In the genomic region with DNA sequence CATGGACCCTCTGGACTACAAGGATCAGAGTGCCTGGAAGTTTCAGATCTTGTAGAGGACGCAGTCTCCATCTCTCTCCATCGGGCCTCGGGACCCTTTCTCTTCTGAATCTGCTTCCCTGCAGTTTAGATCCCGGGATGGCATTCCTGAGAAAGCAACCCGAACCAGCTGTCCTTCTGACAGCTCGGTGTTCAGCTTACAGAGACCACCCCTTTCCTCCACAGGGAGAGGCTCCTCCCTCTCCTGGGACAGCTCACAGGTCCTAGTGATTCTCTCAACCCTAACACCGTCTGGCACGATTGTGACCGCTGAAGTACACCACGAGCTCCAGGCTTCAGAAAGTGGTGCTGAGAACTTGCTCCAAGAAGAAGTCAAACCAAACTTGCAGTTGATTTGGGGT, we compare ENCODE assay signal across 27 cellular contexts. TPM values are rescaled to one million over a fixed set of nuclear protein-coding genes. Genes with fewer than 3 reads are reported as not detected.
DNase-seq lines count a peak whose midpoint lies in the region; ATAC-seq and TF ChIP-seq lines count a peak whose summit lies in the region.
"Had no signal": no experiment of that assay in that cellular context is flagged by ENCODE, and none has a peak within 500 bp of the region (broad histone marks: within the 10 kb centered on the region; RNA-seq: fewer than 3 reads in every experiment).

No MANE protein-coding gene starts in this region.

- no peaks in the 10 kb centered on the region for H3K9me3 Mint-ChIP-seq in H9
- H3K9me3 Mint-ChIP-seq in WTC11: no peaks in the 10 kb centered on the region
- H3K9me3 Mint-ChIP-seq in activated T-helper 1 cell treated with anti-CD3 and anti-CD28 coated beads, Interleukin-12 subunit alpha, Interleukin-12 subunit beta, Interleukin-2, Interleukin-4 antibody, amounts not matched to agents 30 ng/mL and 10 ng/mL and 1 ng/mL, durations not matched to agents 14 hours and 24 hours and 36 hours: no peaks in the 10 kb centered on the region
- H3K9me3 Mint-ChIP-seq: activated naive CD8-positive, alpha-beta T cell treated with anti-CD3 and anti-CD28 coated beads, Interleukin-2, amount 50 U/mL, for 24 hours; CD14-positive monocyte had no signal

- no peaks in the 10 kb centered on the region for H3K4me1 ChIP-seq in H9 (ENCODE audit: insufficient read depth, low read length)
- peaks cover 3 to 14% of the 10 kb centered on the region in 2 donors for H3K4me1 ChIP-seq in neuronal stem cell (ENCODE audit: control insufficient read depth in 2 of 2, insufficient read depth in 1 of 2, low read depth in 1 of 2, low read length in 2 of 2)
- H3K4me1 ChIP-seq: spleen, testis had no signal

- no peak overlapping the region for H4K5ac ChIP-seq in H9 (ENCODE audit: insufficient read length, low read depth, low read length)

- TF ChIP-seq CTCF in H9 (conservative IDR thresholded peaks at IDR 0.05) (no peak), WTC11 (IDR thresholded peaks at IDR 0.05) (no peak)

- no peak overlapping the region for H3K9ac ChIP-seq in H9 (ENCODE audit: extremely low read depth, insufficient read length, low read length)
- H3K9ac ChIP-seq in neuronal stem cell (ENCODE audit: low read depth, low read length, poor library complexity): no peak overlapping the region

- H3K36me3 Mint-ChIP-seq in H9 (ENCODE audit: insufficient read depth in 1 of 3, low read depth in 3 of 3) (no peaks in the 10 kb centered on the region), WTC11 (no peaks in the 10 kb centered on the region)
- no peaks in the 10 kb centered on the region for H3K36me3 Mint-ChIP-seq in activated T-helper 1 cell treated with anti-CD3 and anti-CD28 coated beads, Interleukin-12 subunit alpha, Interleukin-12 subunit beta, Interleukin-2, Interleukin-4 antibody, amounts not matched to agents 30 ng/mL and 10 ng/mL and 1 ng/mL, durations not matched to agents 14 hours and 24 hours and 36 hours (ENCODE audit: low read depth)
- H3K36me3 Mint-ChIP-seq: brain, CD14-positive monocyte had no signal

- H3K23ac ChIP-seq in H9 (ENCODE audit: insufficient read length, low read depth, low read length) (no peak overlapping the region), neuronal stem cell (ENCODE audit: low read depth, low read length, poor library complexity) (no peak overlapping the region)

- H4K91ac ChIP-seq in H9 (ENCODE audit: insufficient read length, low read depth, low read length): no peak overlapping the region
- no peak overlapping the region for H4K91ac ChIP-seq in neuronal stem cell (ENCODE audit: low read depth, low read length, poor library complexity)

- intact Hi-C loops in activated T-helper 1 cell treated with anti-CD3 and anti-CD28 coated beads, Interleukin-12 subunit alpha, Interleukin-12 subunit beta, Interleukin-2, Interleukin-4 antibody, amounts not matched to agents 30 ng/mL and 10 ng/mL and 1 ng/mL, durations not matched to agents 14 hours and 24 hours and 36 hours (cut with micrococcal nuclease): no loop called here

- peak overlapping the region in 1 of 2 experiments; percentile 33; a peak in 2 of 5 replicates for H3K4me3 Mint-ChIP-seq in H9
- peak overlapping the region; percentile 33; the same call in 1 of the 2 replicates for H3K4me3 Mint-ChIP-seq in WTC11
- no peak overlapping the region for H3K4me3 Mint-ChIP-seq in activated T-helper 1 cell treated with anti-CD3 and anti-CD28 coated beads, Interleukin-12 subunit alpha, Interleukin-12 subunit beta, Interleukin-2, Interleukin-4 antibody, amounts not matched to agents 30 ng/mL and 10 ng/mL and 1 ng/mL, durations not matched to agents 14 hours and 24 hours and 36 hours
- H3K4me3 Mint-ChIP-seq: activated naive CD8-positive, alpha-beta T cell treated with anti-CD3 and anti-CD28 coated beads, Interleukin-2, amount 50 U/mL, for 24 hours; CD14-positive monocyte had no signal

- H2AFZ ChIP-seq in H9 (ENCODE audit: low read length) (no peak overlapping the region), neuronal stem cell (ENCODE audit: low read length) (peak overlapping the region; percentile 62)

- H3K18ac ChIP-seq in H9 (ENCODE audit: insufficient read length, low read depth, low read length): no peak overlapping the region
- peak overlapping the region; percentile 94 for H3K18ac ChIP-seq in neuronal stem cell (ENCODE audit: low read length)

- peak; percentile 97 for ATAC-seq in WTC11
- ATAC-seq in HG02642 (IDR thresholded peaks at IDR 0.05; ENCODE audit: poor library complexity, unreplicated experiment): no peak
- ATAC-seq: activated naive CD8-positive, alpha-beta T cell treated with anti-CD3 and anti-CD28 coated beads, Interleukin-2, amount 50 U/mL, for 24 hours; HCT116; left ventricle myocardium superior had no signal

- no peaks in the 10 kb centered on the region; the same call in 1 of the 2 replicates for H3K27me3 Mint-ChIP-seq in H9 (ENCODE audit: low read depth)
- no peaks in the 10 kb centered on the region; the same call in 1 of the 2 replicates for H3K27me3 Mint-ChIP-seq in WTC11 (ENCODE audit: low read depth)
- H3K27me3 Mint-ChIP-seq in activated T-helper 1 cell treated with anti-CD3 and anti-CD28 coated beads, Interleukin-12 subunit alpha, Interleukin-12 subunit beta, Interleukin-2, Interleukin-4 antibody, amounts not matched to agents 30 ng/mL and 10 ng/mL and 1 ng/mL, durations not matched to agents 14 hours and 24 hours and 36 hours (ENCODE audit: insufficient read depth): peaks cover 3% of the 10 kb centered on the region
- H3K27me3 Mint-ChIP-seq: brain had no signal

- H3K4me1 Mint-ChIP-seq in H9 (peaks cover 19 to 22% of the 10 kb centered on the region in 2 experiments), WTC11 (peaks cover 26% of the 10 kb centered on the region)
- no peaks in the 10 kb centered on the region for H3K4me1 Mint-ChIP-seq in activated T-helper 1 cell treated with anti-CD3 and anti-CD28 coated beads, Interleukin-12 subunit alpha, Interleukin-12 subunit beta, Interleukin-2, Interleukin-4 antibody, amounts not matched to agents 30 ng/mL and 10 ng/mL and 1 ng/mL, durations not matched to agents 14 hours and 24 hours and 36 hours (ENCODE audit: low read depth)
- H3K4me1 Mint-ChIP-seq: activated naive CD8-positive, alpha-beta T cell treated with anti-CD3 and anti-CD28 coated beads, Interleukin-2, amount 50 U/mL, for 24 hours had no signal

- H2BK5ac ChIP-seq in H9 (ENCODE audit: insufficient read length, low read length): no peak overlapping the region
- peak overlapping the region; percentile 43 for H2BK5ac ChIP-seq in neuronal stem cell (ENCODE audit: low read length)

- no peak overlapping the region for H2BK20ac ChIP-seq in H9 (ENCODE audit: low read depth, low read length, poor library complexity, severe bottlenecking)

- H3K79me1 ChIP-seq in H9 (ENCODE audit: insufficient read depth, low read depth, low read length, poor library complexity, severe bottlenecking) (no peaks in the 10 kb centered on the region), neuronal stem cell (ENCODE audit: low read depth, low read length) (no peaks in the 10 kb centered on the region)

- no peak overlapping the region for H3K4ac ChIP-seq in H9 (ENCODE audit: low read depth, low read length)
- no peak overlapping the region for H3K4ac ChIP-seq in neuronal stem cell (ENCODE audit: low read length)

- POLR2A ChIA-PET in WTC11 (lab: Charles Lee): interaction anchor here (0.5 to 1.3 kb wide), 2 partner anchors 10 to 230 kb away, joined by 5 to 8 read pairs; no protein-coding TSS in a partner anchor
- POLR2A ChIA-PET in HEK293T (lab: Yijun Ruan, JAX): no interaction called here

- CTCF ChIA-PET in WTC11 (lab: Charles Lee): interaction anchor here (0.6 to 1.8 kb wide), 15 partner anchors 9 to 433 kb away, joined by 3 to 50 read pairs (median 5); a partner anchor contains a TSS
- CTCF ChIA-PET in HEK293T (lab: Yijun Ruan, JAX): interaction anchor here (1.5 kb wide), 1 partner anchor 9 kb away, joined by 6 read pairs; no protein-coding TSS in a partner anchor

- H3K27me3 ChIP-seq in H9 (ENCODE audit: insufficient read depth, low read length) (no peaks in the 10 kb centered on the region), neuronal stem cell (ENCODE audit: control insufficient read depth in 3 of 3, insufficient read depth in 3 of 3, low read depth in 1 of 3, low read length in 3 of 3) (peaks cover 0 to 16% (median 0%) of the 10 kb centered on the region in 3 experiments)
- H3K27me3 ChIP-seq: testis had no signal

- H3K27ac Mint-ChIP-seq in H9 (peak overlapping the region; percentile 56 to 75 (median 61); a peak in 4 of 7 replicates), WTC11 (peak overlapping the region; percentile 92)
- H3K27ac Mint-ChIP-seq in activated T-helper 1 cell treated with anti-CD3 and anti-CD28 coated beads, Interleukin-12 subunit alpha, Interleukin-12 subunit beta, Interleukin-2, Interleukin-4 antibody, amounts not matched to agents 30 ng/mL and 10 ng/mL and 1 ng/mL, durations not matched to agents 14 hours and 24 hours and 36 hours: no peak overlapping the region
- H3K27ac Mint-ChIP-seq: activated naive CD8-positive, alpha-beta T cell treated with anti-CD3 and anti-CD28 coated beads, Interleukin-2, amount 50 U/mL, for 24 hours; CD14-positive monocyte had no signal

- no peaks in the 10 kb centered on the region for H3K79me2 ChIP-seq in H9 (ENCODE audit: insufficient read depth, low read length)

- H4K20me1 ChIP-seq in H9 (ENCODE audit: control insufficient read depth, insufficient read depth, insufficient read length): no peaks in the 10 kb centered on the region

- H2BK120ac ChIP-seq in H9 (ENCODE audit: low read depth, low read length, poor library complexity, severe bottlenecking) (no peak overlapping the region), neuronal stem cell (ENCODE audit: low read depth, low read length) (peak overlapping the region; percentile 34)

- H3K4me3 ChIP-seq in neuronal stem cell (ENCODE audit: low read length in 2 of 2): no peak overlapping the region
- H3K4me3 ChIP-seq: coronary artery, spleen, testis had no signal

- no peak overlapping the region for H3K4me2 ChIP-seq in H9 (ENCODE audit: insufficient read depth, insufficient read length, low read length)
- peak overlapping the region; percentile 46 for H3K4me2 ChIP-seq in neuronal stem cell (ENCODE audit: insufficient read depth, low read length, poor library complexity, severe bottlenecking)

- H2BK12ac ChIP-seq in H9 (ENCODE audit: insufficient read length, low read depth, low read length): no peak overlapping the region
- no peak overlapping the region for H2BK12ac ChIP-seq in neuronal stem cell (ENCODE audit: low read length)

- H4K8ac ChIP-seq in H9 (replicated peaks; ENCODE audit: insufficient read length, low read depth, low read length): no peak overlapping the region
- H4K8ac ChIP-seq in neuronal stem cell (ENCODE audit: low read depth, low read length): no peak overlapping the region

- no peaks in the 10 kb centered on the region for H3K23me2 ChIP-seq in H9 (ENCODE audit: insufficient read length, low read depth, low read length, poor library complexity, severe bottlenecking)

- H2BK15ac ChIP-seq in H9 (ENCODE audit: low read depth, low read length) (no peak overlapping the region), neuronal stem cell (ENCODE audit: low read length) (peak overlapping the region; percentile 42)

- WGBS in H9 (ENCODE audit: extremely low coverage, insufficient read length, low lambda C conversion rate): no CpG with 5 or more reads among the region's 10 CpGs
- no CpG with 5 or more reads among the region's 10 CpGs for WGBS in neuronal stem cell (ENCODE audit: extremely low coverage in 2 of 2, insufficient read length in 2 of 2, insufficient replicate concordance in 1 of 2), 2 donors

- H3K56ac ChIP-seq in H9 (ENCODE audit: insufficient read length, low read depth, low read length): no peak overlapping the region

- H3K9me3 ChIP-seq in H9 (ENCODE audit: control insufficient read depth, low read depth, low read length) (no peaks in the 10 kb centered on the region), neuronal stem cell (replicated peaks in 1 of 2; ENCODE audit: control insufficient read depth in 2 of 2, insufficient read depth in 1 of 2, low read depth in 1 of 2, low read length in 2 of 2) (no peaks in the 10 kb centered on the region)
- H3K9me3 ChIP-seq: spleen, testis had no signal

- H3K14ac ChIP-seq in H9 (ENCODE audit: insufficient read depth, low read length): no peak overlapping the region
- H3K14ac ChIP-seq in neuronal stem cell (ENCODE audit: low read length): no peak overlapping the region

- H3T11ph ChIP-seq in H9 (ENCODE audit: low read length): no peak overlapping the region

- H3K27ac ChIP-seq in H9 (ENCODE audit: insufficient read length, low read depth, low read length) (no peak overlapping the region), neuronal stem cell (replicated peaks; ENCODE audit: low read length) (peak overlapping the region; percentile 55)
- H3K27ac ChIP-seq: coronary artery, spleen, testis had no signal

- peak; percentile 70 for DNase-seq in H9
- DNase-seq in WTC11 (ENCODE audit: low spot score): peak; percentile 56
- peak; percentile 13 for DNase-seq in iris pigment epithelial cell (ENCODE audit: low read depth)
- no peak for DNase-seq in neuronal stem cell (ENCODE audit: low spot score)
- no peak for DNase-seq in activated T-helper 1 cell treated with anti-CD3 and anti-CD28 coated beads, Interleukin-12 subunit alpha, Interleukin-12 subunit beta, Interleukin-2, Interleukin-4 antibody, amounts not matched to agents 30 ng/mL and 10 ng/mL and 1 ng/mL, durations not matched to agents 14 hours and 24 hours and 36 hours (ENCODE audit: low spot score)
- no peak for DNase-seq in HEK293T (ENCODE audit: extremely low spot score)
- no peak for DNase-seq in NCI-H345 treated with DMSO at 0.1 percent for 48 hours (lab: John Stamatoyannopoulos, UW; ENCODE audit: unreplicated experiment)
- DNase-seq: activated CD4-positive, alpha-beta T cell treated with anti-CD3 and anti-CD28 coated beads, Interleukin-2, amount 50 U/mL, for 48 hours; activated CD8-positive, alpha-beta memory T cell treated with anti-CD3 and anti-CD28 coated beads, Interleukin-2, amount 50 U/mL, for 48 hours; activated effector memory CD4-positive, alpha-beta T cell treated with Interleukin-2 at 50 U/mL for 16 hours; activated naive CD8-positive, alpha-beta T cell treated with anti-CD3 and anti-CD28 coated beads, Interleukin-2, amount 50 U/mL, for 24 hours; Karpas-422; left ventricle myocardium superior; NCI-H187 treated with DMSO at 0.1 percent for 48 hours; NCI-H345; spleen; stimulated activated CD4-positive, alpha-beta T cell treated with anti-CD3 and anti-CD28 coated beads, Interleukin-4, amount 100 ng/mL, for 1 hour; stimulated activated naive CD4-positive, alpha-beta T cell; testis had no signal

- no peaks in the 10 kb centered on the region for H3K36me3 ChIP-seq in neuronal stem cell (replicated peaks in 1 of 2; ENCODE audit: control insufficient read depth in 2 of 2, insufficient read depth in 2 of 2, low read length in 2 of 2)
- H3K36me3 ChIP-seq: spleen had no signal

- H2AK5ac ChIP-seq in H9 (ENCODE audit: insufficient read length, low read length): no peak overlapping the region
- H2AK5ac ChIP-seq in neuronal stem cell (ENCODE audit: low read depth, low read length): peak overlapping the region; percentile 46

RNA-seq across cellular contexts. Expression of a gene that starts 18.2 kb away (rescaled TPM):
- total RNA-seq in H9 (2021) (0.13 and 0.15 TPM in 2 replicates), WTC11 (2021) (0.17 to 0.53 TPM (median 0.25 TPM) in 3 replicates)
- polyA plus RNA-seq in neuronal stem cell (2013, experiment 1 of 2): 0.14 TPM
- polyA plus RNA-seq in neuronal stem cell (2013, experiment 2 of 2): 0.08 TPM
- not detected in 2 replicates for total RNA-seq in activated T-helper 1 cell treated with anti-CD3 and anti-CD28 coated beads, Interleukin-12 subunit alpha, Interleukin-12 subunit beta, Interleukin-2, Interleukin-4 antibody, amounts not matched to agents 30 ng/mL and 10 ng/mL and 1 ng/mL, durations not matched to agents 14 hours and 24 hours and 36 hours
- total RNA-seq: HT1080; left ventricle myocardium superior; mucosa of gallbladder; T-helper 2 cell treated with Interferon-gamma antibody and Interleukin-4, amounts not matched to agents 100 ng/mL and 5 ng/mL, for 36 hours had no signal
- polyA plus RNA-seq: CD14-positive monocyte, spleen had no signal

RNA-seq across cellular contexts. Expression of a gene that starts 19.1 kb away (rescaled TPM):
- total RNA-seq in H9 (2021) (not detected in 2 replicates), WTC11 (2021) (not detected in 3 replicates)
- polyA plus RNA-seq in neuronal stem cell (2013, experiment 1 of 2): not detected
- polyA plus RNA-seq in neuronal stem cell (2013, experiment 2 of 2): not detected
- not detected in 2 replicates for total RNA-seq in activated T-helper 1 cell treated with anti-CD3 and anti-CD28 coated beads, Interleukin-12 subunit alpha, Interleukin-12 subunit beta, Interleukin-2, Interleukin-4 antibody, amounts not matched to agents 30 ng/mL and 10 ng/mL and 1 ng/mL, durations not matched to agents 14 hours and 24 hours and 36 hours
- total RNA-seq: HT1080; left ventricle myocardium superior; mucosa of gallbladder; spleen; T-helper 2 cell treated with Interferon-gamma antibody and Interleukin-4, amounts not matched to agents 100 ng/mL and 5 ng/mL, for 36 hours had no signal
- polyA plus RNA-seq: CD14-positive monocyte, spleen had no signal

RNA-seq across cellular contexts. Expression of a gene that starts 35.6 kb away (rescaled TPM):
- total RNA-seq in H9 (2021) (not detected in 2 replicates), WTC11 (2021) (not detected in 3 replicates)
- not detected for polyA plus RNA-seq in neuronal stem cell (2013, experiment 1 of 2)
- not detected for polyA plus RNA-seq in neuronal stem cell (2013, experiment 2 of 2)
- not detected in 2 replicates for total RNA-seq in activated T-helper 1 cell treated with anti-CD3 and anti-CD28 coated beads, Interleukin-12 subunit alpha, Interleukin-12 subunit beta, Interleukin-2, Interleukin-4 antibody, amounts not matched to agents 30 ng/mL and 10 ng/mL and 1 ng/mL, durations not matched to agents 14 hours and 24 hours and 36 hours
- total RNA-seq: HT1080; left ventricle myocardium superior; mucosa of gallbladder; spleen; T-helper 2 cell treated with Interferon-gamma antibody and Interleukin-4, amounts not matched to agents 100 ng/mL and 5 ng/mL, for 36 hours had no signal
- polyA plus RNA-seq: CD14-positive monocyte, spleen had no signal

RNA-seq across cellular contexts. Expression of a gene that starts 46.2 kb away (rescaled TPM):
- total RNA-seq in H9 (2021) (not detected in 2 replicates), WTC11 (2021) (0.18 to 0.32 TPM (median 0.31 TPM) in 3 replicates)
- polyA plus RNA-seq in neuronal stem cell (2013, experiment 1 of 2): not detected
- not detected for polyA plus RNA-seq in neuronal stem cell (2013, experiment 2 of 2)
- total RNA-seq in activated T-helper 1 cell treated with anti-CD3 and anti-CD28 coated beads, Interleukin-12 subunit alpha, Interleukin-12 subunit beta, Interleukin-2, Interleukin-4 antibody, amounts not matched to agents 30 ng/mL and 10 ng/mL and 1 ng/mL, durations not matched to agents 14 hours and 24 hours and 36 hours: not detected in 2 replicates
- total RNA-seq: HT1080; left ventricle myocardium superior; T-helper 2 cell treated with Interferon-gamma antibody and Interleukin-4, amounts not matched to agents 100 ng/mL and 5 ng/mL, for 36 hours had no signal
- polyA plus RNA-seq: CD14-positive monocyte, spleen had no signal

Comparison
In these comparisons a context has a peak if more than half of its experiments do, and no peak if none do; other contexts are left out.
1. DNase-seq: peak in H9 (single experiment), WTC11 (single experiment) and iris pigment epithelial cell (single experiment); none in neuronal stem cell (single experiment), activated T-helper 1 cell treated with anti-CD3 and anti-CD28 coated beads, Interleukin-12 subunit alpha, Interleukin-12 subunit beta, Interleukin-2, Interleukin-4 antibody, amounts not matched to agents 30 ng/mL and 10 ng/mL and 1 ng/mL, durations not matched to agents 14 hours and 24 hours and 36 hours (single experiment), HEK293T (single experiment) and NCI-H345 treated with DMSO at 0.1 percent for 48 hours (single experiment).